In genomic region chr3:113717308-113717707, GRCh38 we compare ENCODE assay signal across 24 cellular contexts.
"Had no signal": no experiment of that assay in that cellular context is flagged by ENCODE, and none has a peak within 500 bp of the region (broad histone marks: within the 10 kb centered on the region; RNA-seq: fewer than 3 reads in every experiment).

No MANE protein-coding gene starts in this region.

- H3K9me3 Mint-ChIP-seq: activated naive CD4-positive, alpha-beta T cell treated with anti-CD3 and anti-CD28 coated beads, Interleukin-2, amount 10 ng/mL, durations not matched to agents 7 days and 5 days; activated T-helper 2 cell treated with anti-CD3 and anti-CD28 coated beads, Interferon-gamma antibody, Interleukin-2, Interleukin-4, amounts not matched to agents 10 μg/mL and 5 μg/mL and 100 μg/mL, durations not matched to agents 14 hours and 24 hours and 36 hours; mesothelial cell of epicardium; neural crest cell had no signal

- DNase-seq: activated CD4-positive, alpha-beta T cell treated with anti-CD3 and anti-CD28 coated beads for 4 hours; activated CD8-positive, alpha-beta memory T cell treated with anti-CD3 and anti-CD28 coated beads for 24 hours; activated CD8-positive, alpha-beta memory T cell treated with anti-CD3 and anti-CD28 coated beads, Interleukin-2, amount 50 U/mL, for 48 hours; activated naive CD4-positive, alpha-beta T cell treated with anti-CD3 and anti-CD28 coated beads, Interleukin-2, amount 10 ng/mL, durations not matched to agents 7 days and 5 days; body of pancreas; caudate nucleus; foreskin keratinocyte; glutamatergic neuron; hippocampal formation; left cardiac atrium; retina; stimulated activated CD4-positive, alpha-beta T cell treated with anti-CD3 and anti-CD28 coated beads, Interleukin-12 subunit alpha, Interleukin-12 subunit beta, amount 100 ng/mL, for 4 hours; stimulated activated CD4-positive, alpha-beta T cell treated with anti-CD3 and anti-CD28 coated beads, Interleukin-1b, Interleukin-23, amount 100 ng/mL, for 48 hours; stimulated activated CD8-positive, alpha-beta memory T cell treated with anti-CD3 and anti-CD28 coated beads, Interleukin-4, amount 100 ng/mL, for 48 hours; stimulated activated naive CD4-positive, alpha-beta T cell treated with Interleukin-2 at 50 U/mL for 16 hours; substantia nigra; T-helper 2 cell had no signal

- H3K27ac ChIP-seq: body of pancreas, foreskin keratinocyte, tibial nerve had no signal

- H3K4me1 ChIP-seq: body of pancreas had no signal

- H3K27ac Mint-ChIP-seq: activated naive CD4-positive, alpha-beta T cell treated with anti-CD3 and anti-CD28 coated beads, Interleukin-2, amount 10 ng/mL, durations not matched to agents 7 days and 5 days; activated T-helper 2 cell treated with anti-CD3 and anti-CD28 coated beads, Interferon-gamma antibody, Interleukin-2, Interleukin-4, amounts not matched to agents 10 μg/mL and 5 μg/mL and 100 μg/mL, durations not matched to agents 14 hours and 24 hours and 36 hours had no signal

- ATAC-seq: body of pancreas had no signal

- H3K4me3 Mint-ChIP-seq: activated naive CD4-positive, alpha-beta T cell treated with anti-CD3 and anti-CD28 coated beads, Interleukin-2, amount 10 ng/mL, durations not matched to agents 7 days and 5 days; mesothelial cell of epicardium; neural crest cell had no signal

- FAIRE-seq: islet of Langerhans, TTC549 had no signal

- H3K27me3 ChIP-seq: body of pancreas, foreskin keratinocyte, tibial nerve had no signal

- H3K9me3 ChIP-seq: body of pancreas, tibial nerve had no signal

- H3K4me3 ChIP-seq: body of pancreas, lung, tibial nerve had no signal
